Comparison of ENCODE assay signal across 14 cellular contexts in the genomic region with DNA sequence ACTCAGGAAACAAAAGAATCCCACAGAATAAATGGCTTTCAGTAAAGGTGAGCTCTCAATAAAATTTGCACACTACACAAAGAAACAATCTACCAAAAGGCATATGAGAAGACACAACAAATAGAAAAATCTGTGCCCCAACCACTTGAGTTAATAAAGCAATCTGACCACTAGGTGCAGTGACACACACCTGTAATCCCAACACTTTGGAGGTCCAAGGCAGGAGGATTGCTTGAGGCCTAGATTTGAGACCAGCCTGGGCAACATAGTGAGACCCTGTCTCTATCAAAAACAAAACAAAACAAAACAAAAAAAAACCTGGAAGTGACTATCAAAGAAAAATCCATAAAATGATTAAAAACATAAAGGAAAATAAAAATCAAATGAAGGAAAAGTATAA. TPM values are rescaled to one million over a fixed set of nuclear protein-coding genes. Genes with fewer than 3 reads are reported as not detected.
DNase-seq lines count a peak whose midpoint lies in the region; ATAC-seq and TF ChIP-seq lines count a peak whose summit lies in the region.
"Had no signal": no experiment of that assay in that cellular context is flagged by ENCODE, and none has a peak within 500 bp of the region (broad histone marks: within the 10 kb centered on the region; RNA-seq: fewer than 3 reads in every experiment).

No MANE protein-coding gene starts in this region.

- H3K36me3 Mint-ChIP-seq in chondrocyte (ENCODE audit: low read depth) = peaks cover 2% of the 10 kb centered on the region
- peaks cover 0 to 7% (median 4%) of the 10 kb centered on the region in 3 donors for H3K36me3 Mint-ChIP-seq in naive thymus-derived CD8-positive, alpha-beta T cell
- H3K36me3 Mint-ChIP-seq: CD14-positive monocyte; CD8-positive, alpha-beta T cell; IgD-negative memory B cell had no signal

- H3K9me3 ChIP-seq in MM.1S (replicated peaks; ENCODE audit: insufficient read depth, low read length) = no peaks in the 10 kb centered on the region
- no peaks in the 10 kb centered on the region for H3K9me3 ChIP-seq in gastrocnemius medialis
- H3K9me3 ChIP-seq: Caco-2 had no signal

- H3K27me3 Mint-ChIP-seq in chondrocyte (ENCODE audit: low read depth) = no peaks in the 10 kb centered on the region
- peaks cover 0 to 19% (median 3%) of the 10 kb centered on the region in 5 donors for H3K27me3 Mint-ChIP-seq in naive thymus-derived CD8-positive, alpha-beta T cell

- peaks cover 8% of the 10 kb centered on the region for H3K9me3 Mint-ChIP-seq in chondrocyte (ENCODE audit: low read depth)
- H3K9me3 Mint-ChIP-seq in naive thymus-derived CD8-positive, alpha-beta T cell = peaks cover 0 to 9% (median 2%) of the 10 kb centered on the region in 9 donors
- H3K9me3 Mint-ChIP-seq: CD8-positive, alpha-beta T cell had no signal

- no peaks in the 10 kb centered on the region for H3K36me3 ChIP-seq in MM.1S (replicated peaks; ENCODE audit: insufficient read depth, low read length)
- H3K36me3 ChIP-seq in gastrocnemius medialis = no peaks in the 10 kb centered on the region

- no peak overlapping the region for H2AFZ ChIP-seq in MM.1S (ENCODE audit: low read length)

- no peak for ATAC-seq in gastrocnemius medialis
- ATAC-seq in naive thymus-derived CD8-positive, alpha-beta T cell = no peak
- ATAC-seq: CD8-positive, alpha-beta T cell had no signal

- in situ Hi-C loops in gastrocnemius medialis (cut with MboI; ENCODE audit: low sequenced_read_pairs in 4 of 4) = loop anchor here (5.0 to 25.0 kb wide), 4 partner anchors 186 to 826 kb away; partner anchors contain the start of gene KCNJ2 (in 1 of the 4)

- H3K4me3 Mint-ChIP-seq in chondrocyte (ENCODE audit: unreplicated experiment) = no peak overlapping the region
- H3K4me3 Mint-ChIP-seq in naive thymus-derived CD8-positive, alpha-beta T cell = no peak overlapping the region
- H3K4me3 Mint-ChIP-seq: CD14-positive monocyte; CD8-positive, alpha-beta T cell; IgD-negative memory B cell had no signal

- peaks cover under 1% of the 10 kb centered on the region; the same call in 1 of the 2 replicates for H3F3A ChIP-seq in MM.1S (ENCODE audit: insufficient read depth, low read length)

- H3K4me1 Mint-ChIP-seq in chondrocyte (ENCODE audit: low read depth) = peaks cover 5% of the 10 kb centered on the region
- H3K4me1 Mint-ChIP-seq in naive thymus-derived CD8-positive, alpha-beta T cell = no peaks in the 10 kb centered on the region
- H3K4me1 Mint-ChIP-seq: CD14-positive monocyte had no signal

- TF ChIP-seq POLR2A in gastrocnemius medialis (IDR thresholded peaks at IDR 0.05) = no peak

- no peaks in the 10 kb centered on the region for H4K20me1 ChIP-seq in MM.1S (ENCODE audit: insufficient read depth, low read length)

- H3K27ac Mint-ChIP-seq in chondrocyte (ENCODE audit: unreplicated experiment) = no peak overlapping the region
- H3K27ac Mint-ChIP-seq in naive thymus-derived CD8-positive, alpha-beta T cell = no peak overlapping the region
- H3K27ac Mint-ChIP-seq: CD14-positive monocyte; CD8-positive, alpha-beta T cell had no signal

- H3K9ac ChIP-seq in MM.1S (ENCODE audit: low read length) = no peak overlapping the region

- DNase-seq in DMS53 (lab: John Stamatoyannopoulos, UW) (peak; percentile 4), DMS53 treated with DMSO at 0.1 percent for 48 hours (lab: John Stamatoyannopoulos, UW; ENCODE audit: unreplicated experiment) (no peak), MM.1S (no peak), chondrocyte (ENCODE audit: low spot score) (no peak), gastrocnemius medialis (no peak), NCI-H774 (lab: John Stamatoyannopoulos, UW) (no peak)
- no peak for DNase-seq in naive thymus-derived CD8-positive, alpha-beta T cell
- no peak for DNase-seq in stimulated activated CD4-positive, alpha-beta T cell treated with anti-CD3 and anti-CD28 coated beads, Interleukin-4, amount 100 ng/mL, for 24 hours
- DNase-seq: Caco-2; CD8-positive, alpha-beta T cell; DMS79 had no signal

- H3K4me2 ChIP-seq in MM.1S (ENCODE audit: low read depth, low read length) = no peak overlapping the region

- H3K9me2 ChIP-seq in MM.1S (replicated peaks; ENCODE audit: insufficient read depth, low read length) = no peaks in the 10 kb centered on the region

- H3K4me3 ChIP-seq in MM.1S (ENCODE audit: low read length) (no peak overlapping the region), gastrocnemius medialis (no peak overlapping the region)

- TF ChIP-seq CTCF in MM.1S (IDR thresholded peaks at IDR 0.05; ENCODE audit: low read length) (peak; percentile 30), chondrocyte (IDR thresholded peaks at IDR 0.05) (peak; percentile 11), gastrocnemius medialis (IDR thresholded peaks at IDR 0.05 in 4 of 5, conservative IDR thresholded peaks at IDR 0.05 in 1 of 5) (peak in 1 of 5 experiments; percentile 10)

- peaks cover 19% of the 10 kb centered on the region for H3K4me1 ChIP-seq in MM.1S (ENCODE audit: low read length)
- H3K4me1 ChIP-seq in gastrocnemius medialis = peaks cover 7 to 32% of the 10 kb centered on the region in 2 donors
- H3K4me1 ChIP-seq: Caco-2 had no signal

- POLR2A ChIA-PET in naive thymus-derived CD8-positive, alpha-beta T cell (lab: Charles Lee) = no interaction called here

- H3K27ac ChIP-seq in MM.1S (ENCODE audit: low read length) (no peak overlapping the region), gastrocnemius medialis (peak overlapping the region; percentile 16 to 97 (median 75))
- H3K27ac ChIP-seq: 22Rv1 had no signal

- H3K27me3 ChIP-seq in MM.1S (replicated peaks; ENCODE audit: insufficient read depth, low read length) (no peaks in the 10 kb centered on the region), gastrocnemius medialis (no peaks in the 10 kb centered on the region)

- intact Hi-C loops in gastrocnemius medialis (cut with DNase I; ENCODE audit: low total_unique reads) = loop anchor here (5.0 kb wide), 2 partner anchors 166 to 836 kb away; no protein-coding TSS in a partner anchor

- no peaks in the 10 kb centered on the region for H3K79me2 ChIP-seq in MM.1S (ENCODE audit: low read length)

RNA-seq across cellular contexts. Expression of gene ABCA5, which starts 9.6 kb away (rescaled TPM):
- total RNA-seq in chondrocyte = 7.7 to 8.7 TPM (median 8.2 TPM) in 3 replicates
- 100 to 1,000 TPM in 2 of 4 donors, 10 to 100 TPM in 2; 62.8 to 228 (median 123) TPM for total RNA-seq in gastrocnemius medialis
- total RNA-seq in naive thymus-derived CD8-positive, alpha-beta T cell = 10 to 100 TPM; 36.4 to 40.0 TPM
- polyA plus RNA-seq in naive thymus-derived CD8-positive, alpha-beta T cell = 1 to 10 TPM; 6.0 to 6.6 (median 6.3) TPM
